14 cellular contexts compared by ENCODE assay signal in the genomic region with DNA sequence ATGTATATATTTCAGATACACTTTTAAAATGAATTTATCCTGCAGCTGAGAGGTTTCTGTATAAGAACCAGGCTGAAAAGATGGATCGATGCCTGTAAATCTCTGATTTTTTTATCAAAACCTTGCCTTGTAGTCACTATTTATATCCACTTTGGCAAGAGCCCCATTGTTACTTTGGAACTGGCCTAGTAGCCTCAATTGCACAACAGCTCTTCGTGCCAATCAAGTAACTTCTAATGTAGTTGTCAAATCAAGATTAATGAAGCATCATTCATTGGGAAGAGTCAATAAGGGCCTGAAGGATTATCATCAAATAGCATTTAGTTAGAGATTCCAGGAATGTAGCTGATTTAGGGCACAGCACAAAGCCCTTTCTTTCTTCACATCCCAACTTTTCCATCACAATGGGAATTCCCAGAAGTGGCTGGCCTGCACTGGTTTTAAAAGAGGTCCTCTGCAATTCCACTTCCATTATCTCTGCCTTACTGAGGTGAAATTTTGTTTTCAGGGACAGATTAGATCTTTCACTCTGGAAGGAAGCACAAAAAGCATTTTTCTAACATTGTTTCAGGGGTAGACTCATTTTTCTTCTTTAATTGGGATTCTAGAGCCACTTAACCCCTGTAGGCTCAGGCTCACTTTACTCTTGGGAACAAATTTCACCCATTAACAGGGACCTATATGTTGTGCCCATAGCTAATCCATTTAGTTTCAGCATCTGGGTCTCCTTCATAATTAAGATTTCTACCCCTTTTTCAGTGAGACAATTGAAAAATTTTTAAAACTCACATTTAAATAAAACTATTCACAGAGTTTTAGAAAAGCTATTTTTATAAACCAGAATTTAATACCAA.
"Had no signal": no experiment of that assay in that cellular context is flagged by ENCODE, and none has a peak within 500 bp of the region (broad histone marks: within the 10 kb centered on the region; RNA-seq: fewer than 3 reads in every experiment).

No MANE protein-coding gene starts in this region.

- H3K9me3 Mint-ChIP-seq: activated naive CD8-positive, alpha-beta T cell treated with anti-CD3 and anti-CD28 coated beads, Interleukin-2, amount 10 ng/mL, durations not matched to agents 7 days and 5 days; nephron progenitor cell; T-cell; type B pancreatic cell had no signal

- ATAC-seq: activated CD8-positive, alpha-beta T cell treated with anti-CD3 and anti-CD28 coated beads, Interleukin-2, amount 10 ng/mL, durations not matched to agents 7 days and 5 days; T-cell had no signal

- H3K36me3 ChIP-seq: cardiac muscle cell, left ventricle myocardium inferior, ovary had no signal

- H3K9me3 ChIP-seq: left ventricle myocardium inferior, ovary had no signal

- H3K27me3 ChIP-seq: cardiac muscle cell, ovary had no signal

- H3K27ac Mint-ChIP-seq: activated CD8-positive, alpha-beta T cell treated with anti-CD3 and anti-CD28 coated beads, Interleukin-2, amount 10 ng/mL, durations not matched to agents 7 days and 5 days; activated naive CD8-positive, alpha-beta T cell treated with anti-CD3 and anti-CD28 coated beads, Interleukin-2, amount 10 ng/mL, durations not matched to agents 7 days and 5 days; nephron progenitor cell; T-cell; type B pancreatic cell had no signal

- H3K36me3 Mint-ChIP-seq: activated naive CD8-positive, alpha-beta T cell treated with anti-CD3 and anti-CD28 coated beads, Interleukin-2, amount 10 ng/mL, durations not matched to agents 7 days and 5 days; T-cell; type B pancreatic cell had no signal

- H3K4me1 ChIP-seq: left ventricle myocardium inferior had no signal

- H3K4me3 ChIP-seq: cardiac muscle cell, left ventricle myocardium inferior, ovary had no signal

- DNase-seq: activated CD4-positive, alpha-beta T cell treated with anti-CD3 and anti-CD28 coated beads for 48 hours; activated CD8-positive, alpha-beta memory T cell treated with anti-CD3 and anti-CD28 coated beads, Interleukin-2, amount 50 U/mL, for 48 hours; activated CD8-positive, alpha-beta T cell treated with anti-CD3 and anti-CD28 coated beads, Interleukin-2, amount 10 ng/mL, durations not matched to agents 7 days and 5 days; activated naive CD8-positive, alpha-beta T cell treated with anti-CD3 and anti-CD28 coated beads, Interleukin-2, amount 10 ng/mL, durations not matched to agents 7 days and 5 days; aorta; left ventricle myocardium inferior; nephron progenitor cell; ovary; stimulated activated CD4-positive, alpha-beta T cell treated with anti-CD3 and anti-CD28 coated beads, Interleukin-12 subunit alpha, Interleukin-12 subunit beta, amount 100 ng/mL, for 4 hours; stimulated activated naive CD4-positive, alpha-beta T cell treated with Interleukin-2 at 50 U/mL for 16 hours; T-cell; T1000 had no signal

- H3K27me3 Mint-ChIP-seq: type B pancreatic cell had no signal

- H3K4me3 Mint-ChIP-seq: activated CD8-positive, alpha-beta T cell treated with anti-CD3 and anti-CD28 coated beads, Interleukin-2, amount 10 ng/mL, durations not matched to agents 7 days and 5 days; activated naive CD8-positive, alpha-beta T cell treated with anti-CD3 and anti-CD28 coated beads, Interleukin-2, amount 10 ng/mL, durations not matched to agents 7 days and 5 days; nephron progenitor cell; T-cell; type B pancreatic cell had no signal

- H3K4me1 Mint-ChIP-seq: activated naive CD8-positive, alpha-beta T cell treated with anti-CD3 and anti-CD28 coated beads, Interleukin-2, amount 10 ng/mL, durations not matched to agents 7 days and 5 days; T-cell had no signal

- H3K27ac ChIP-seq: cardiac muscle cell, left ventricle myocardium inferior, ovary had no signal
